16 cellular contexts compared by ENCODE assay signal in genomic region chr14:93239869-93240677, GRCh38. TPM values are rescaled to one million over a fixed set of nuclear protein-coding genes. Genes with fewer than 3 reads are reported as not detected.
DNase-seq lines count a peak whose midpoint lies in the region; ATAC-seq and TF ChIP-seq lines count a peak whose summit lies in the region.
"Had no signal": no experiment of that assay in that cellular context is flagged by ENCODE, and none has a peak within 500 bp of the region (broad histone marks: within the 10 kb centered on the region; RNA-seq: fewer than 3 reads in every experiment).

No MANE protein-coding gene starts in this region.

- WGBS in SK-N-SH (ENCODE audit: low lambda C conversion rate): 75% methylated on average over 25 of the region's 25 CpGs

- no peaks in the 10 kb centered on the region for H3K9me3 ChIP-seq in SK-N-SH
- H3K9me3 ChIP-seq in Peyer's patch: no peaks in the 10 kb centered on the region
- H3K9me3 ChIP-seq: heart right ventricle, lower lobe of right lung, neutrophil, vagina had no signal

- H3K9ac ChIP-seq in SK-N-SH: no peak overlapping the region

- POLR2A ChIA-PET in SK-N-SH (lab: Yijun Ruan, JAX): no interaction called here

- H3K27ac ChIP-seq in ACC112 (ENCODE audit: low read depth, low read length): peak overlapping the region; percentile 20; the same call in 1 of the 2 replicates
- peak overlapping the region in 1 of 2 experiments; percentile 20; a peak in 1 of 4 replicates for H3K27ac ChIP-seq in SK-N-SH (ENCODE audit: low read depth in 2 of 2, low read length in 1 of 2)
- H3K27ac ChIP-seq in Peyer's patch: no peak overlapping the region
- H3K27ac ChIP-seq: heart right ventricle, lower lobe of right lung, neutrophil, vagina had no signal

- H3K9me2 ChIP-seq in SK-N-SH: no peaks in the 10 kb centered on the region

- H2AFZ ChIP-seq in ACC112 (ENCODE audit: low read length, unreplicated experiment): no peak overlapping the region
- no peak overlapping the region for H2AFZ ChIP-seq in SK-N-SH (ENCODE audit: low read depth)

- no peak for TF ChIP-seq EP300 in SK-N-SH (IDR thresholded peaks at IDR 0.05; ENCODE audit: borderline replicate concordance in 1 of 2, low read depth in 1 of 2, low read length in 1 of 2)

- intact Hi-C loops in sciatic nerve (cut with DNase I): no loop called here

- H3K27me3 ChIP-seq in ACC112 (ENCODE audit: insufficient read depth, low read length): no peaks in the 10 kb centered on the region
- no peaks in the 10 kb centered on the region for H3K27me3 ChIP-seq in SK-N-SH (ENCODE audit: insufficient read depth)
- H3K27me3 ChIP-seq in Peyer's patch: no peaks in the 10 kb centered on the region
- H3K27me3 ChIP-seq: heart right ventricle, vagina had no signal

- no peak for TF ChIP-seq POLR2A in Peyer's patch (IDR thresholded peaks at IDR 0.05)

- H3K36me3 ChIP-seq in ACC112 (ENCODE audit: insufficient read depth, low read length): peaks cover 4% of the 10 kb centered on the region
- H3K36me3 ChIP-seq in SK-N-SH (replicated peaks in 1 of 2; ENCODE audit: control insufficient read depth in 1 of 2, insufficient read depth in 2 of 2, low read length in 1 of 2): peaks cover 24 to 32% of the 10 kb centered on the region in 2 experiments
- H3K36me3 ChIP-seq in Peyer's patch: peaks cover 0 to 55% (median 0%) of the 10 kb centered on the region in 3 donors

- H3K4me2 ChIP-seq in SK-N-SH: no peak overlapping the region

- peaks cover 3% of the 10 kb centered on the region for H3F3A ChIP-seq in SK-N-SH (replicated peaks; ENCODE audit: insufficient read depth)

- no peaks in the 10 kb centered on the region for H4K20me1 ChIP-seq in SK-N-SH (ENCODE audit: insufficient read depth)

- no peak overlapping the region for H3K4me3 ChIP-seq in ACC112 (ENCODE audit: low read depth, low read length)
- H3K4me3 ChIP-seq in SK-N-SH (ENCODE audit: low read depth in 2 of 2, low read length in 1 of 2): no peak overlapping the region
- H3K4me3 ChIP-seq in fibroblast of the aortic adventitia (ENCODE audit: low read depth, low read length): no peak overlapping the region
- no peak overlapping the region for H3K4me3 ChIP-seq in Peyer's patch
- H3K4me3 ChIP-seq: heart right ventricle, lower lobe of right lung, vagina had no signal

- H3K79me2 ChIP-seq in ACC112 (ENCODE audit: control insufficient read depth, insufficient read depth, low read length, unreplicated experiment) (no peaks in the 10 kb centered on the region), SK-N-SH (ENCODE audit: insufficient read depth) (no peaks in the 10 kb centered on the region)

- TF ChIP-seq RAD21 in SK-N-SH (IDR thresholded peaks at IDR 0.05; ENCODE audit: low read length): no peak

- DNase-seq in HCEC 1CT: peak; percentile 88
- DNase-seq in SK-N-SH: no peak
- peak; percentile 22 for DNase-seq in fibroblast of the aortic adventitia (ENCODE audit: low read depth)
- no peak for DNase-seq in Peyer's patch
- no peak for DNase-seq in sciatic nerve (ENCODE audit: low spot score)
- DNase-seq: activated effector memory CD4-positive, alpha-beta T cell treated with Interleukin-2 at 50 U/mL for 16 hours; heart right ventricle; lower lobe of right lung; NCI-H146; NCI-H82 had no signal

- ATAC-seq in HG03565 (IDR thresholded peaks at IDR 0.05; ENCODE audit: unreplicated experiment) (no peak), sciatic nerve (no peak), HG02840 (IDR thresholded peaks at IDR 0.05; ENCODE audit: low FRiP score, unreplicated experiment) (no peak)
- ATAC-seq: activated CD4-positive, CD25-positive, alpha-beta regulatory T cell treated with anti-CD3 and anti-CD28 coated beads, Interleukin-2, amount 50 U/mL, for 24 hours; heart right ventricle; lower lobe of right lung had no signal

- CTCF ChIA-PET in SK-N-SH (lab: Yijun Ruan, JAX): interaction anchor here (0.8 to 2.5 kb wide), 3 partner anchors 10 to 70 kb away, joined by 3 to 7 read pairs (median 3); no protein-coding TSS in a partner anchor

- no peak for TF ChIP-seq CTCF in SK-N-SH (IDR thresholded peaks at IDR 0.05)
- no peak for TF ChIP-seq CTCF in fibroblast of the aortic adventitia (IDR thresholded peaks at IDR 0.05; ENCODE audit: insufficient read depth, low read length)
- TF ChIP-seq CTCF in Peyer's patch (IDR thresholded peaks at IDR 0.05): no peak

- H3K4me1 ChIP-seq in ACC112 (ENCODE audit: control insufficient read depth, insufficient read depth, low read length, unreplicated experiment): peaks cover 10% of the 10 kb centered on the region
- no peaks in the 10 kb centered on the region; a peak in 1 of 4 replicates for H3K4me1 ChIP-seq in SK-N-SH (ENCODE audit: control insufficient read depth in 1 of 2, insufficient read depth in 2 of 2, low read depth in 1 of 2, low read length in 1 of 2)
- no peaks in the 10 kb centered on the region for H3K4me1 ChIP-seq in Peyer's patch
- H3K4me1 ChIP-seq: heart right ventricle, lower lobe of right lung, vagina had no signal

TF ChIP-seq in SK-N-SH, 30 proteins besides CTCF, POLR2A, EP300 and RAD21:
- TF ChIP-seq FOSL2 (IDR thresholded peaks at IDR 0.05; ENCODE audit: borderline replicate concordance, low read depth) (peak; percentile 72; the same call in 1 of the 2 replicates), EZH2phosphoT487 (IDR thresholded peaks at IDR 0.05; ENCODE audit: borderline replicate concordance, low read depth) (no peak), JUND (IDR thresholded peaks at IDR 0.05) (peak; percentile 68)

RNA-seq across cellular contexts. Expression of gene UBR7, which starts 33.0 kb away (rescaled TPM):
- polyA plus RNA-seq in SK-N-SH (2012; rRNA removed): 28.2 and 29.7 TPM in 2 replicates
- polyA plus RNA-seq in SK-N-SH (2012; cell fraction: cytosol; rRNA removed): 31.7 and 34.3 TPM in 2 replicates
- 13.7 and 18.4 TPM in 2 replicates for polyA plus RNA-seq in SK-N-SH (2012; cell fraction: nucleus; rRNA removed)
- total RNA-seq in fibroblast of the aortic adventitia (ENCODE audit: low replicate concordance): 43.3 and 46.9 TPM in 2 replicates
- total RNA-seq in Peyer's patch: 10 to 100 TPM; 13.7 to 20.2 (median 15.8) TPM
- total RNA-seq in sciatic nerve: 18.7 TPM

RNA-seq across cellular contexts. Expression of gene GON7, which starts 33.2 kb away (rescaled TPM):
- polyA plus RNA-seq in SK-N-SH (2012; rRNA removed): 14.8 and 16.5 TPM in 2 replicates
- polyA plus RNA-seq in SK-N-SH (2012; cell fraction: cytosol; rRNA removed): 25.5 and 26.5 TPM in 2 replicates
- 3.4 and 4.5 TPM in 2 replicates for polyA plus RNA-seq in SK-N-SH (2012; cell fraction: nucleus; rRNA removed)
- total RNA-seq in fibroblast of the aortic adventitia (ENCODE audit: low replicate concordance) (17.3 and 28.1 TPM in 2 replicates), Peyer's patch (10 to 100 TPM in 2 of 4 donors, 1 to 10 TPM in 2; 7.3 to 16.8 (median 10.8) TPM), sciatic nerve (7.4 TPM)

RNA-seq across cellular contexts. Expression of gene LYSET, which starts 55.0 kb away (rescaled TPM):
- 17.7 and 18.5 TPM in 2 replicates for polyA plus RNA-seq in SK-N-SH (2012; rRNA removed)
- polyA plus RNA-seq in SK-N-SH (2012; cell fraction: cytosol; rRNA removed): 24.5 and 27.0 TPM in 2 replicates
- 3.8 and 10.2 TPM in 2 replicates for polyA plus RNA-seq in SK-N-SH (2012; cell fraction: nucleus; rRNA removed)
- 2.4 and 12.1 TPM in 2 replicates for total RNA-seq in fibroblast of the aortic adventitia (ENCODE audit: low replicate concordance)
- 1 to 10 TPM; 6.0 to 9.9 (median 8.3) TPM for total RNA-seq in Peyer's patch
- total RNA-seq in sciatic nerve: 15.8 TPM

RNA-seq across cellular contexts. Expression of gene MOAP1, which starts 55.4 kb away (rescaled TPM):
- polyA plus RNA-seq in SK-N-SH (2012; rRNA removed): 25.0 and 42.0 TPM in 2 replicates
- 37.2 and 39.5 TPM in 2 replicates for polyA plus RNA-seq in SK-N-SH (2012; cell fraction: cytosol; rRNA removed)
- 22.8 and 43.6 TPM in 2 replicates for polyA plus RNA-seq in SK-N-SH (2012; cell fraction: nucleus; rRNA removed)
- total RNA-seq in fibroblast of the aortic adventitia (ENCODE audit: low replicate concordance): 5.7 and 12.7 TPM in 2 replicates
- 10 to 100 TPM; 12.4 to 18.9 (median 16.5) TPM for total RNA-seq in Peyer's patch
- total RNA-seq in sciatic nerve: 22.9 TPM

Comparison
In these comparisons a context has a peak if more than half of its experiments do, and no peak if none do; other contexts are left out.
1. DNase-seq: peak in HCEC 1CT (single experiment) and fibroblast of the aortic adventitia (single experiment); none in SK-N-SH (single experiment), Peyer's patch (0 of 3) and sciatic nerve (single experiment).